Comparison of ENCODE assay signal across 9 cellular contexts in genomic region chr20:59010995-59011873, GRCh38. TPM values are rescaled to one million over a fixed set of nuclear protein-coding genes. Genes with fewer than 3 reads are reported as not detected.
A peak's percentile ranks its signal among the peaks of the same experiment; 100 is the strongest.
DNase-seq lines count a peak whose midpoint lies in the region; ATAC-seq and TF ChIP-seq lines count a peak whose summit lies in the region.
"Had no signal": no experiment of that assay in that cellular context is flagged by ENCODE, and none has a peak within 500 bp of the region (broad histone marks: within the 10 kb centered on the region; RNA-seq: fewer than 3 reads in every experiment).

No MANE protein-coding gene starts in this region.

- DNase-seq in activated naive CD8-positive, alpha-beta T cell treated with anti-CD3 and anti-CD28 coated beads, Interleukin-2, amount 10 ng/mL, durations not matched to agents 7 days and 5 days = no peak
- DNase-seq in activated naive CD8-positive, alpha-beta T cell treated with anti-CD3 and anti-CD28 coated beads, Interleukin-2, amount 50 U/mL, for 24 hours = no peak
- peak in 1 of 2 donors; percentile 74 for DNase-seq in ascending aorta (ENCODE audit: low spot score in 2 of 2)
- DNase-seq in islet precursor cell = peak; percentile 94
- DNase-seq in upper lobe of right lung = no peak
- DNase-seq in Kasumi-1 (lab: John Stamatoyannopoulos, UW) = no peak
- no peak for DNase-seq in DMS 273 (lab: John Stamatoyannopoulos, UW; ENCODE audit: unreplicated experiment)
- no peak for DNase-seq in NCI-H526 (lab: John Stamatoyannopoulos, UW)

- H3K36me3 Mint-ChIP-seq in activated naive CD8-positive, alpha-beta T cell treated with anti-CD3 and anti-CD28 coated beads, Interleukin-2, amount 10 ng/mL, durations not matched to agents 7 days and 5 days = no peaks in the 10 kb centered on the region
- no peaks in the 10 kb centered on the region for H3K36me3 Mint-ChIP-seq in activated naive CD8-positive, alpha-beta T cell treated with anti-CD3 and anti-CD28 coated beads, Interleukin-2, amount 50 U/mL, for 24 hours (ENCODE audit: low read depth)
- H3K36me3 Mint-ChIP-seq: T-cell had no signal

- peak overlapping the region; percentile 72 for H3K4me3 Mint-ChIP-seq in activated naive CD8-positive, alpha-beta T cell treated with anti-CD3 and anti-CD28 coated beads, Interleukin-2, amount 10 ng/mL, durations not matched to agents 7 days and 5 days
- H3K4me3 Mint-ChIP-seq in activated naive CD8-positive, alpha-beta T cell treated with anti-CD3 and anti-CD28 coated beads, Interleukin-2, amount 50 U/mL, for 24 hours = no peak overlapping the region
- H3K4me3 Mint-ChIP-seq: T-cell had no signal

- H3K27me3 ChIP-seq in ascending aorta (no peaks in the 10 kb centered on the region), upper lobe of right lung (no peaks in the 10 kb centered on the region)

- H3K27ac ChIP-seq in ascending aorta (peak overlapping the region; percentile 50 to 70), upper lobe of right lung (peak overlapping the region; percentile 53)

- H3K4me1 Mint-ChIP-seq in activated naive CD8-positive, alpha-beta T cell treated with anti-CD3 and anti-CD28 coated beads, Interleukin-2, amount 10 ng/mL, durations not matched to agents 7 days and 5 days = peaks cover 47% of the 10 kb centered on the region
- peaks cover 37% of the 10 kb centered on the region for H3K4me1 Mint-ChIP-seq in activated naive CD8-positive, alpha-beta T cell treated with anti-CD3 and anti-CD28 coated beads, Interleukin-2, amount 50 U/mL, for 24 hours

- no peaks in the 10 kb centered on the region for H3K9me3 Mint-ChIP-seq in activated naive CD8-positive, alpha-beta T cell treated with anti-CD3 and anti-CD28 coated beads, Interleukin-2, amount 10 ng/mL, durations not matched to agents 7 days and 5 days
- H3K9me3 Mint-ChIP-seq in activated naive CD8-positive, alpha-beta T cell treated with anti-CD3 and anti-CD28 coated beads, Interleukin-2, amount 50 U/mL, for 24 hours = no peaks in the 10 kb centered on the region
- H3K9me3 Mint-ChIP-seq: T-cell had no signal

- H3K4me1 ChIP-seq in ascending aorta = peaks cover 6 to 21% of the 10 kb centered on the region in 2 donors
- H3K4me1 ChIP-seq in upper lobe of right lung = peaks cover 20% of the 10 kb centered on the region

- H3K27me3 Mint-ChIP-seq in activated naive CD8-positive, alpha-beta T cell treated with anti-CD3 and anti-CD28 coated beads, Interleukin-2, amount 10 ng/mL, durations not matched to agents 7 days and 5 days = no peaks in the 10 kb centered on the region
- no peaks in the 10 kb centered on the region for H3K27me3 Mint-ChIP-seq in activated naive CD8-positive, alpha-beta T cell treated with anti-CD3 and anti-CD28 coated beads, Interleukin-2, amount 50 U/mL, for 24 hours
- H3K27me3 Mint-ChIP-seq: T-cell had no signal

- H3K36me3 ChIP-seq in ascending aorta = no peaks in the 10 kb centered on the region
- no peaks in the 10 kb centered on the region for H3K36me3 ChIP-seq in upper lobe of right lung

- POLR2A ChIA-PET in activated naive CD8-positive, alpha-beta T cell treated with anti-CD3 and anti-CD28 coated beads, Interleukin-2, amount 10 ng/mL, durations not matched to agents 7 days and 5 days (lab: Charles Lee) = interaction anchor here (1.1 kb wide), 1 partner anchor 21 kb away, joined by 11 read pairs; the partner anchor contains the start of gene ATP5F1E

- H3K9me3 ChIP-seq in ascending aorta (no peaks in the 10 kb centered on the region), upper lobe of right lung (no peaks in the 10 kb centered on the region)

- intact Hi-C loops in ascending aorta (cut with DNase I) (no loop called here), upper lobe of right lung (cut with DNase I) (no loop called here)

- ATAC-seq in activated naive CD8-positive, alpha-beta T cell treated with anti-CD3 and anti-CD28 coated beads, Interleukin-2, amount 10 ng/mL, durations not matched to agents 7 days and 5 days (ENCODE audit: low read depth) = peak; percentile 62
- ATAC-seq in activated naive CD8-positive, alpha-beta T cell treated with anti-CD3 and anti-CD28 coated beads, Interleukin-2, amount 50 U/mL, for 24 hours = no peak
- ATAC-seq in upper lobe of right lung = no peak
- ATAC-seq: T-cell had no signal

- H3K4me3 ChIP-seq in ascending aorta = peak overlapping the region in 1 of 2 donors; percentile 45
- H3K4me3 ChIP-seq in upper lobe of right lung = no peak overlapping the region

- peak overlapping the region; percentile 48 for H3K27ac Mint-ChIP-seq in activated naive CD8-positive, alpha-beta T cell treated with anti-CD3 and anti-CD28 coated beads, Interleukin-2, amount 10 ng/mL, durations not matched to agents 7 days and 5 days
- H3K27ac Mint-ChIP-seq in activated naive CD8-positive, alpha-beta T cell treated with anti-CD3 and anti-CD28 coated beads, Interleukin-2, amount 50 U/mL, for 24 hours = no peak overlapping the region
- H3K27ac Mint-ChIP-seq: T-cell had no signal

- TF ChIP-seq CTCF in ascending aorta (IDR thresholded peaks at IDR 0.05) (no peak), upper lobe of right lung (IDR thresholded peaks at IDR 0.05) (no peak)

RNA-seq across cellular contexts. Expression of gene CTSZ, which starts 4.2 kb away (rescaled TPM):
- total RNA-seq in activated naive CD8-positive, alpha-beta T cell treated with anti-CD3 and anti-CD28 coated beads, Interleukin-2, amount 10 ng/mL, durations not matched to agents 7 days and 5 days = 10 to 100 TPM; 48.9 to 49.2 TPM
- total RNA-seq in ascending aorta (342 TPM), upper lobe of right lung (355 TPM)

RNA-seq across cellular contexts. Expression of gene TUBB1, which starts 8.0 kb away (rescaled TPM):
- not detected for total RNA-seq in activated naive CD8-positive, alpha-beta T cell treated with anti-CD3 and anti-CD28 coated beads, Interleukin-2, amount 10 ng/mL, durations not matched to agents 7 days and 5 days
- total RNA-seq in ascending aorta (not detected), upper lobe of right lung (3.0 TPM)

RNA-seq across cellular contexts. Expression of gene ATP5F1E, which starts 20.9 kb away (rescaled TPM):
- 10 to 100 TPM; 81.1 to 87.3 TPM for total RNA-seq in activated naive CD8-positive, alpha-beta T cell treated with anti-CD3 and anti-CD28 coated beads, Interleukin-2, amount 10 ng/mL, durations not matched to agents 7 days and 5 days
- 12.7 TPM for total RNA-seq in ascending aorta
- 59.7 TPM for total RNA-seq in upper lobe of right lung

RNA-seq across cellular contexts. Expression of gene NELFCD, which starts 30.2 kb away (rescaled TPM):
- total RNA-seq in activated naive CD8-positive, alpha-beta T cell treated with anti-CD3 and anti-CD28 coated beads, Interleukin-2, amount 10 ng/mL, durations not matched to agents 7 days and 5 days = 10 to 100 TPM; 71.7 to 76.4 TPM
- 20.8 TPM for total RNA-seq in ascending aorta
- 51.2 TPM for total RNA-seq in upper lobe of right lung

RNA-seq across cellular contexts. Expression of gene PRELID3B, which starts 31.4 kb away (rescaled TPM):
- 10 to 100 TPM; 57.3 to 65.7 TPM for total RNA-seq in activated naive CD8-positive, alpha-beta T cell treated with anti-CD3 and anti-CD28 coated beads, Interleukin-2, amount 10 ng/mL, durations not matched to agents 7 days and 5 days
- total RNA-seq in ascending aorta (13.4 TPM), upper lobe of right lung (47.2 TPM)
